Comparison of ENCODE assay signal across 8 cellular contexts in genomic region chr10:6141296-6142151, GRCh38. TPM values are rescaled to one million over a fixed set of nuclear protein-coding genes. Genes with fewer than 3 reads are reported as not detected.
DNase-seq lines count a peak whose midpoint lies in the region; ATAC-seq lines count a peak whose summit lies in the region.

No MANE protein-coding gene starts in this region.

- H3K27ac ChIP-seq in BLaER1 (no peak overlapping the region), SJCRH30 (no peak overlapping the region)

- no peaks in the 10 kb centered on the region for H3K9me3 ChIP-seq in BLaER1
- no peaks in the 10 kb centered on the region for H3K9me3 ChIP-seq in SJCRH30 (replicated peaks)
- H3K9me3 ChIP-seq in endocrine pancreas (ENCODE audit: control insufficient read depth, low read length) = no peaks in the 10 kb centered on the region

- H4K20me1 ChIP-seq in BLaER1 = peaks cover 13% of the 10 kb centered on the region

- peaks cover 60% of the 10 kb centered on the region for H3K4me1 ChIP-seq in BLaER1
- peaks cover 6% of the 10 kb centered on the region; the same call in 1 of the 2 replicates for H3K4me1 ChIP-seq in SJCRH30
- no peaks in the 10 kb centered on the region for H3K4me1 ChIP-seq in endocrine pancreas (ENCODE audit: control insufficient read depth, insufficient read depth, low read length)

- H3K4me3 ChIP-seq in BLaER1 (no peak overlapping the region), SJCRH30 (peak overlapping the region; percentile 43), endocrine pancreas (ENCODE audit: control insufficient read depth, insufficient read depth, low read length) (peak overlapping the region; percentile 69)

- H3K9ac ChIP-seq in BLaER1 = no peak overlapping the region
- peak overlapping the region; percentile 33 for H3K9ac ChIP-seq in endocrine pancreas (ENCODE audit: control insufficient read depth, insufficient read depth, low read length)

- peak overlapping the region; percentile 85 for H3K4me2 ChIP-seq in BLaER1

- ATAC-seq in GM19025 (IDR thresholded peaks at IDR 0.05; ENCODE audit: low read depth, unreplicated experiment) = peak; percentile 46
- peak; percentile 52 for ATAC-seq in HG03108 (IDR thresholded peaks at IDR 0.05; ENCODE audit: unreplicated experiment)

- peak; percentile 50 to 69 for DNase-seq in SJCRH30
- DNase-seq in renal cortical epithelial cell (ENCODE audit: low read depth) = peak; percentile 91
- DNase-seq in NCI-H1930 (lab: John Stamatoyannopoulos, UW) = no peak
- DNase-seq in NCI-H748 treated with DMSO at 0.1 percent for 48 hours (lab: John Stamatoyannopoulos, UW) = no peak

- H3K36me3 ChIP-seq in BLaER1 (no peaks in the 10 kb centered on the region), SJCRH30 (no peaks in the 10 kb centered on the region), endocrine pancreas (ENCODE audit: control insufficient read depth, insufficient read depth, low read length) (no peaks in the 10 kb centered on the region)

- H3K27me3 ChIP-seq in BLaER1 = no peaks in the 10 kb centered on the region
- no peaks in the 10 kb centered on the region for H3K27me3 ChIP-seq in SJCRH30
- H3K27me3 ChIP-seq in endocrine pancreas (ENCODE audit: control insufficient read depth, insufficient read depth, low read length) = no peaks in the 10 kb centered on the region

RNA-seq across cellular contexts. Expression of gene RBM17, which starts 52.7 kb away (rescaled TPM):
- total RNA-seq in SJCRH30 (2014; rRNA removed; shearing (Covaris generic)) = 59.8 and 60.6 TPM in 2 replicates
- total RNA-seq in renal cortical epithelial cell = 32.0 and 60.3 TPM in 2 replicates

Comparison
In these comparisons a context has a peak if more than half of its experiments do, and no peak if none do; other contexts are left out.
1. DNase-seq: peak in SJCRH30 (2 of 2) and renal cortical epithelial cell (single experiment); none in NCI-H1930 (0 of 2) and NCI-H748 treated with DMSO at 0.1 percent for 48 hours (single experiment).